In the genomic region with DNA sequence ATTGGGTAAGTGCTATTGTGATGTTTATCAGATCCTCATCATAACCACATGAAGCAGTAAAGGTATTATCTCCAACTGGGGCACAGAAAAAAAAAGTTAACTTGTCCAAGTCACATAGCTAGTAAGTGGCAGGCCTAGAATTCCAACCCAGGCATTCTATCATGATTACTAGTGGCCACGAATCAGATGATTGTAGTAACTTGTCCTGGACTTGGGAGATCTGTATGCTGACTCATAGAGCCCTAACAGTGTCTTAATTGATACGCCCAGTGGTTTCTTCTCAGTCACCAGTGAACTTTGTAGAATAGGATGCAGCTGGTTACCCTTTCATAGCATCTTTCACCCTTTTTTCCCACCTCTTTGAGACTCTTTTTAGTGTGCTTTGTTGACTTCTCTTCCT, we compare ENCODE assay signal across 20 cellular contexts.
DNase-seq lines count a peak whose midpoint lies in the region; ATAC-seq, FAIRE-seq and TF ChIP-seq lines count a peak whose summit lies in the region.
"Had no signal": no experiment of that assay in that cellular context is flagged by ENCODE, and none has a peak within 500 bp of the region (broad histone marks: within the 10 kb centered on the region; RNA-seq: fewer than 3 reads in every experiment).

No MANE protein-coding gene starts in this region.

- no peak overlapping the region for H2BK20ac ChIP-seq in IMR-90 (ENCODE audit: low read depth, low read length)

- no peak overlapping the region for H3K27ac Mint-ChIP-seq in osteocyte (ENCODE audit: unreplicated experiment)
- H3K27ac Mint-ChIP-seq: activated CD8-positive, alpha-beta T cell treated with anti-CD3 and anti-CD28 coated beads for 36 hours; immature natural killer cell; T-helper 2 cell treated with Interferon-gamma antibody and Interleukin-4, amounts not matched to agents 5 μg/mL and 100 μg/mL, for 36 hours had no signal

- dilution Hi-C loops in IMR-90 (cut with HindIII; ENCODE audit: low sequenced_read_pairs, unreplicated experiment) = no loop called here
- dilution Hi-C loops in keratinocyte (cut with MboI; ENCODE audit: extremely low pct_ligation_motif_present, low sequenced_read_pairs) = no loop called here

- H3K27ac ChIP-seq in IMR-90 (ENCODE audit: insufficient read depth, low read length) (no peak overlapping the region), brain microvascular endothelial cell (no peak overlapping the region), keratinocyte (ENCODE audit: control insufficient read depth, insufficient read depth, low read length) (peak overlapping the region; percentile 81)
- H3K27ac ChIP-seq: esophagus squamous epithelium, HL-60, prostate gland had no signal

- WGBS in IMR-90 (ENCODE audit: extremely low coverage in 2 of 2, insufficient read length in 1 of 2), 2 experiments = 50% methylated on average over 1 of the region's 2 CpGs; no CpG with 5 or more reads in 1 of the 2 experiments

- H3K9me3 ChIP-seq in IMR-90 (ENCODE audit: control insufficient read depth, insufficient read depth, low read length) (no peaks in the 10 kb centered on the region), keratinocyte (ENCODE audit: control insufficient read depth, low read depth, low read length) (no peaks in the 10 kb centered on the region)
- H3K9me3 ChIP-seq: BE2C, esophagus squamous epithelium, prostate gland had no signal

- H3K79me1 ChIP-seq in IMR-90 (ENCODE audit: low read depth in 1 of 2, low read length in 2 of 2) = no peaks in the 10 kb centered on the region

- no peak for TF ChIP-seq POLR2A in IMR-90 (IDR thresholded peaks at IDR 0.05; ENCODE audit: low read depth, low read length)

- H3K36me3 ChIP-seq in IMR-90 (ENCODE audit: control insufficient read depth, insufficient read depth, low read length) = no peaks in the 10 kb centered on the region
- H3K36me3 ChIP-seq in brain microvascular endothelial cell (replicated peaks) = no peaks in the 10 kb centered on the region
- no peaks in the 10 kb centered on the region for H3K36me3 ChIP-seq in keratinocyte (ENCODE audit: control insufficient read depth in 2 of 2, extremely low read depth in 1 of 2, insufficient read depth in 2 of 2, low read length in 2 of 2)
- H3K36me3 ChIP-seq: BE2C, esophagus squamous epithelium, prostate gland had no signal

- no peaks in the 10 kb centered on the region for H3K36me3 Mint-ChIP-seq in osteocyte (ENCODE audit: unreplicated experiment)
- H3K36me3 Mint-ChIP-seq: immature natural killer cell had no signal

- H4K20me1 ChIP-seq in IMR-90 (ENCODE audit: insufficient read depth, low read length) = no peaks in the 10 kb centered on the region
- H4K20me1 ChIP-seq in keratinocyte (ENCODE audit: control insufficient read depth, extremely low read depth, insufficient read depth, low read length) = no peaks in the 10 kb centered on the region

- H3K4me1 Mint-ChIP-seq in osteocyte (ENCODE audit: unreplicated experiment) = no peaks in the 10 kb centered on the region
- H3K4me1 Mint-ChIP-seq: immature natural killer cell had no signal

- no peaks in the 10 kb centered on the region for H3K27me3 Mint-ChIP-seq in osteocyte (ENCODE audit: unreplicated experiment)
- H3K27me3 Mint-ChIP-seq: activated CD8-positive, alpha-beta T cell treated with anti-CD3 and anti-CD28 coated beads for 36 hours had no signal

- H2AFZ ChIP-seq in IMR-90 (replicated peaks; ENCODE audit: low read length, poor library complexity) (no peak overlapping the region), keratinocyte (ENCODE audit: control insufficient read depth, low read length) (peak overlapping the region; percentile 27)

- TF ChIP-seq RAD21 in IMR-90 (IDR thresholded peaks at IDR 0.05; ENCODE audit: low read length) = no peak

- TF ChIP-seq CTCF in IMR-90 (conservative IDR thresholded peaks at IDR 0.05; ENCODE audit: low read depth, low read length) = no peak
- TF ChIP-seq CTCF in brain microvascular endothelial cell (IDR thresholded peaks at IDR 0.05; ENCODE audit: low read depth, low read length, missing control alignments) = no peak
- no peak for TF ChIP-seq CTCF in keratinocyte (optimal IDR thresholded peaks at IDR 0.05 in 1 of 3, IDR thresholded peaks at IDR 0.05 in 1 of 3, conservative IDR thresholded peaks at IDR 0.05 in 1 of 3; ENCODE audit: extremely low read depth in 1 of 3, insufficient read depth in 2 of 3, low read length in 3 of 3)
- no peak for TF ChIP-seq CTCF in osteocyte (IDR thresholded peaks at IDR 0.05)

- H2AK5ac ChIP-seq in IMR-90 (ENCODE audit: low read depth, low read length) = no peak overlapping the region

- peak; percentile 98 for FAIRE-seq in keratinocyte (lab: Jason Lieb, UNC)

- POLR2A ChIA-PET in IMR-90 (lab: Charles Lee; ENCODE audit: unreplicated experiment) = interaction anchor here (0.6 kb wide), 1 partner anchor 29 kb away, joined by 4 read pairs; no protein-coding TSS in a partner anchor

- CTCF ChIA-PET in IMR-90 (lab: Yijun Ruan, JAX) = interaction anchor here (0.5 to 1.0 kb wide), 2 partner anchors 25 to 849 kb away, joined by 4 read pairs; no protein-coding TSS in a partner anchor

- peak; percentile 79 for DNase-seq in AG20443 (ENCODE audit: low spot score)
- DNase-seq in IMR-90 = peak; percentile 84
- DNase-seq in brain microvascular endothelial cell = peak; percentile 76
- DNase-seq in keratinocyte (ENCODE audit: low read depth, low spot score) = peak; percentile 97
- no peak for DNase-seq in NOMO-1 (lab: John Stamatoyannopoulos, UW; ENCODE audit: unreplicated experiment in 2 of 2)
- no peak for DNase-seq in osteocyte (ENCODE audit: extremely low spot score, unreplicated experiment)
- DNase-seq in D341Med (ENCODE audit: low spot score) = no peak
- DNase-seq: activated CD8-positive, alpha-beta T cell treated with anti-CD3 and anti-CD28 coated beads for 36 hours; activated effector memory CD4-positive, alpha-beta T cell treated with Interleukin-2 at 50 U/mL for 16 hours; BE2C; DMS79 treated with DMSO at 0.1 percent for 48 hours; esophagus squamous epithelium; GOT3; immature natural killer cell; NCI-H1048; NCI-H446 had no signal

- no peak overlapping the region for H3K4ac ChIP-seq in IMR-90 (ENCODE audit: low read depth, low read length)

- ATAC-seq in IMR-90 (ENCODE audit: low read depth) = peak; percentile 93
- no peak for ATAC-seq in GM19035 (IDR thresholded peaks at IDR 0.05; ENCODE audit: unreplicated experiment)
- ATAC-seq: activated CD8-positive, alpha-beta T cell treated with anti-CD3 and anti-CD28 coated beads for 36 hours had no signal

- no peak overlapping the region for H3K4me2 ChIP-seq in IMR-90 (ENCODE audit: low read depth, low read length)
- H3K4me2 ChIP-seq in keratinocyte (ENCODE audit: control insufficient read depth, extremely low read depth, insufficient read depth, low read depth, low read length) = peak overlapping the region; percentile 33

- no peaks in the 10 kb centered on the region for H3K27me3 ChIP-seq in IMR-90 (ENCODE audit: control insufficient read depth, insufficient read depth, low read length)
- H3K27me3 ChIP-seq in brain microvascular endothelial cell (replicated peaks) = no peaks in the 10 kb centered on the region
- no peaks in the 10 kb centered on the region for H3K27me3 ChIP-seq in keratinocyte (ENCODE audit: control insufficient read depth, extremely low read depth, insufficient read depth, low read length)
- H3K27me3 ChIP-seq: BE2C, esophagus squamous epithelium had no signal

- peaks cover 4% of the 10 kb centered on the region; the same call in 1 of the 2 replicates for H3K4me1 ChIP-seq in IMR-90 (ENCODE audit: control insufficient read depth, insufficient read depth, low read length)
- H3K4me1 ChIP-seq in keratinocyte (ENCODE audit: control insufficient read depth, extremely low read depth, insufficient read depth, low read length) = peaks cover 38% of the 10 kb centered on the region
- H3K4me1 ChIP-seq: esophagus squamous epithelium, prostate gland had no signal

- H4K8ac ChIP-seq in IMR-90 (ENCODE audit: low read depth in 2 of 2, low read length in 2 of 2) = no peak overlapping the region

- H2BK120ac ChIP-seq in IMR-90 (ENCODE audit: low read depth, low read length) = no peak overlapping the region

- no peak overlapping the region for H4K5ac ChIP-seq in IMR-90 (ENCODE audit: low read depth, low read length)

- H3K18ac ChIP-seq in IMR-90 (ENCODE audit: low read depth, low read length) = no peak overlapping the region

- H3K9ac ChIP-seq in IMR-90 (ENCODE audit: low read depth, low read length) (no peak overlapping the region), keratinocyte (ENCODE audit: control insufficient read depth, extremely low read depth, insufficient read depth, low read length) (peak overlapping the region; percentile 34)

- in situ Hi-C loops in IMR-90 (cut with MboI; ENCODE audit: low sequenced_read_pairs) (no loop called here), brain microvascular endothelial cell (cut with HindIII; ENCODE audit: low pct_ligation_motif_present, low sequenced_read_pairs) (no loop called here)

- BruUV-seq in IMR-90 (replicated peaks; lab: Mats Ljungman, UMichigan) = no TSS peak

- H2BK5ac ChIP-seq in IMR-90 (ENCODE audit: low read depth, low read length, poor library complexity, severe bottlenecking) = no peak overlapping the region

- H3K23ac ChIP-seq in IMR-90 (ENCODE audit: low read depth, low read length) = no peak overlapping the region

- H4K91ac ChIP-seq in IMR-90 (ENCODE audit: insufficient read depth, low read depth, low read length) = no peak overlapping the region

- no peak overlapping the region for H3K56ac ChIP-seq in IMR-90 (ENCODE audit: extremely low read depth, insufficient read depth, low read length)

- no peak overlapping the region for H2BK15ac ChIP-seq in IMR-90 (ENCODE audit: low read depth, low read length)

- no peaks in the 10 kb centered on the region for H3K9me3 Mint-ChIP-seq in osteocyte (ENCODE audit: unreplicated experiment)
- H3K9me3 Mint-ChIP-seq: activated CD8-positive, alpha-beta T cell treated with anti-CD3 and anti-CD28 coated beads for 36 hours; immature natural killer cell; T-helper 2 cell treated with Interferon-gamma antibody and Interleukin-4, amounts not matched to agents 5 μg/mL and 100 μg/mL, for 36 hours had no signal

- intact Hi-C loops in IMR-90 (cut with micrococcal nuclease) = no loop called here

- no peaks in the 10 kb centered on the region for H3K79me2 ChIP-seq in keratinocyte (ENCODE audit: control insufficient read depth, insufficient read depth, low read length)

- no peak overlapping the region for H3K4me3 ChIP-seq in IMR-90 (ENCODE audit: insufficient read depth, low read depth, low read length)
- no peak overlapping the region for H3K4me3 ChIP-seq in brain microvascular endothelial cell (ENCODE audit: low read depth, low read length)
- no peak overlapping the region for H3K4me3 ChIP-seq in keratinocyte (ENCODE audit: control insufficient read depth in 2 of 3, extremely low read depth in 1 of 3, insufficient read depth in 2 of 3, low read depth in 1 of 3, low read length in 3 of 3)
- H3K4me3 ChIP-seq: esophagus squamous epithelium, prostate gland had no signal

- no peaks in the 10 kb centered on the region; the same call in 1 of the 2 replicates for H3K9me1 ChIP-seq in IMR-90 (ENCODE audit: insufficient read depth, low read length)
- H3K9me1 ChIP-seq in keratinocyte (ENCODE audit: control insufficient read depth, extremely low read depth, insufficient read depth, low read length) = no peaks in the 10 kb centered on the region

- no peak overlapping the region for H2AK9ac ChIP-seq in IMR-90 (replicated peaks; ENCODE audit: low read depth, low read length, poor library complexity)

- H3K4me3 Mint-ChIP-seq in osteocyte (ENCODE audit: unreplicated experiment) = no peak overlapping the region
- H3K4me3 Mint-ChIP-seq: activated CD8-positive, alpha-beta T cell treated with anti-CD3 and anti-CD28 coated beads for 36 hours; immature natural killer cell; T-helper 2 cell treated with Interferon-gamma antibody and Interleukin-4, amounts not matched to agents 5 μg/mL and 100 μg/mL, for 36 hours had no signal

- H3K14ac ChIP-seq in IMR-90 (replicated peaks; ENCODE audit: low read depth, low read length) = no peak overlapping the region

Comparison
In these comparisons a context has a peak if more than half of its experiments do, and no peak if none do; other contexts are left out.
1. DNase-seq: peak in AG20443 (single experiment), IMR-90 (single experiment), brain microvascular endothelial cell (single experiment) and keratinocyte (single experiment); none in NOMO-1 (0 of 2), osteocyte (single experiment) and D341Med (single experiment).